Comparison of ENCODE assay signal across 16 cellular contexts in the genomic region with DNA sequence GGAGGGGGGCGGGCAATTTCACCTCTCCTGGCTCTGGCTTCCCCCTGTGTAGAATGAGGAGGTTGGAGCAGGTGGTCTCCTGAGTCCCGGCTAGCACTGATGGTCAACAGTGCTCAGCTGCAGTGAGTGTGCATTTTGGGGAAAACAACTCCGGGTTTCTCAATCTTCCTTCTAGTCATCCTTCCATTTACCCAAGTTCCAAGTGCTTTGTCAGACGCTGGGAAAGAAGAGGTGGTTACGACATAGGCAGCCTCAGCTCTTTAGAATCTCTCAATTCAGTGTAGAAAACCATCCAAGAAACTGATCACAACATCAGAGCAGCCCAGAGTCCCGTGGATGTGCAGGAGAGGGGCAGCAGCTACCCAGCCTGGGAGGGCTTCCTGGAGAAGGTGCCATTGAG.
"Had no signal": no experiment of that assay in that cellular context is flagged by ENCODE, and none has a peak within 500 bp of the region (broad histone marks: within the 10 kb centered on the region; RNA-seq: fewer than 3 reads in every experiment).

No MANE protein-coding gene starts in this region.

- H3K27me3 ChIP-seq: pancreas, right lobe of liver, testis, upper lobe of left lung had no signal

- H3K4me3 ChIP-seq: dorsolateral prefrontal cortex, pancreas, right lobe of liver, smooth muscle cell, stomach, testis, upper lobe of left lung had no signal

- H3K27ac ChIP-seq: dorsolateral prefrontal cortex, pancreas, right lobe of liver, stomach, testis, upper lobe of left lung had no signal

- H3K4me1 ChIP-seq: pancreas, right lobe of liver, stomach, testis had no signal

- H3K4me2 ChIP-seq: smooth muscle cell had no signal

- DNase-seq: activated CD4-positive, alpha-beta T cell treated with anti-CD3 and anti-CD28 coated beads for 1 hour; amygdala; caudate nucleus; dorsolateral prefrontal cortex; immature natural killer cell; natural killer cell; pancreas; right lobe of liver; stimulated activated CD4-positive, alpha-beta T cell treated with anti-CD3 and anti-CD28 coated beads, Interleukin-4, amount 100 ng/mL, for 24 hours; stomach; T-helper 1 cell; T-helper 9 cell; testis; upper lobe of left lung had no signal

- H3K9me3 ChIP-seq: pancreas, right lobe of liver, stomach, testis, upper lobe of left lung had no signal

- H3K36me3 ChIP-seq: pancreas, right lobe of liver, stomach, upper lobe of left lung had no signal

- ATAC-seq: natural killer cell; right lobe of liver; stimulated activated effector memory CD8-positive, alpha-beta T cell treated with anti-CD3 and anti-CD28 coated beads, Interleukin-12 subunit alpha, Interleukin-12 subunit beta, amount 100 ng/mL, for 72 hours had no signal
